13 cellular contexts compared by ENCODE assay signal in genomic region chr20:56417911-56418310, GRCh38. TPM values are rescaled to one million over a fixed set of nuclear protein-coding genes. Genes with fewer than 3 reads are reported as not detected.
DNase-seq lines count a peak whose midpoint lies in the region; ATAC-seq and TF ChIP-seq lines count a peak whose summit lies in the region.
"Had no signal": no experiment of that assay in that cellular context is flagged by ENCODE, and none has a peak within 500 bp of the region (broad histone marks: within the 10 kb centered on the region; RNA-seq: fewer than 3 reads in every experiment).

No MANE protein-coding gene starts in this region.

- no peaks in the 10 kb centered on the region for H3K36me3 ChIP-seq in fibroblast of lung (ENCODE audit: control insufficient read depth, insufficient read depth, low read length)
- H3K36me3 ChIP-seq: uterus had no signal

- H3K4me3 ChIP-seq in fibroblast of lung (replicated peaks in 1 of 4; ENCODE audit: control extremely low read depth in 1 of 4, insufficient read depth in 1 of 4, low read depth in 3 of 4, low read length in 4 of 4): no peak overlapping the region
- H3K4me3 ChIP-seq: psoas muscle, uterus had no signal

- no peak for ATAC-seq in activated CD8-positive, alpha-beta memory T cell treated with anti-CD3 and anti-CD28 coated beads, Interleukin-2, amount 10 ng/mL, durations not matched to agents 7 days and 5 days
- ATAC-seq in stimulated activated effector memory CD8-positive, alpha-beta T cell treated with anti-CD3 and anti-CD28 coated beads, Interleukin-12 subunit alpha, Interleukin-12 subunit beta, amount 100 ng/mL, for 72 hours: no peak
- no peak for ATAC-seq in GM19467 (IDR thresholded peaks at IDR 0.05; ENCODE audit: unreplicated experiment)
- ATAC-seq: psoas muscle had no signal

- peak overlapping the region; percentile 52 for H3K4me3 Mint-ChIP-seq in activated CD8-positive, alpha-beta memory T cell treated with anti-CD3 and anti-CD28 coated beads, Interleukin-2, amount 10 ng/mL, durations not matched to agents 7 days and 5 days
- peak overlapping the region; percentile 71 for H3K4me3 Mint-ChIP-seq in activated CD4-positive, alpha-beta memory T cell treated with anti-CD3 and anti-CD28 coated beads for 36 hours
- peak overlapping the region; percentile 85 for H3K4me3 Mint-ChIP-seq in stimulated activated effector memory CD8-positive, alpha-beta T cell treated with anti-CD3 and anti-CD28 coated beads, Interleukin-12 subunit alpha, Interleukin-12 subunit beta, amount 100 ng/mL, for 72 hours
- H3K4me3 Mint-ChIP-seq: brain had no signal

- H3K27ac Mint-ChIP-seq in activated CD8-positive, alpha-beta memory T cell treated with anti-CD3 and anti-CD28 coated beads, Interleukin-2, amount 10 ng/mL, durations not matched to agents 7 days and 5 days: peak overlapping the region; percentile 90
- H3K27ac Mint-ChIP-seq in activated CD4-positive, alpha-beta memory T cell treated with anti-CD3 and anti-CD28 coated beads for 36 hours: peak overlapping the region; percentile 91
- H3K27ac Mint-ChIP-seq in stimulated activated effector memory CD8-positive, alpha-beta T cell treated with anti-CD3 and anti-CD28 coated beads, Interleukin-12 subunit alpha, Interleukin-12 subunit beta, amount 100 ng/mL, for 72 hours: peak overlapping the region; percentile 94
- H3K27ac Mint-ChIP-seq: brain had no signal

- H3K4me1 ChIP-seq in fibroblast of lung (ENCODE audit: control insufficient read depth, extremely low read depth, insufficient read depth, low read length): peaks cover 31% of the 10 kb centered on the region
- H3K4me1 ChIP-seq: psoas muscle, uterus had no signal

- H3K9me3 ChIP-seq in fibroblast of lung (ENCODE audit: control insufficient read depth, insufficient read depth, low read depth, low read length): no peaks in the 10 kb centered on the region
- H3K9me3 ChIP-seq: psoas muscle, uterus had no signal

- no peaks in the 10 kb centered on the region for H3K27me3 ChIP-seq in fibroblast of lung (ENCODE audit: control insufficient read depth, insufficient read depth, low read length)
- H3K27me3 ChIP-seq: uterus had no signal

- H3K36me3 Mint-ChIP-seq in activated CD8-positive, alpha-beta memory T cell treated with anti-CD3 and anti-CD28 coated beads, Interleukin-2, amount 10 ng/mL, durations not matched to agents 7 days and 5 days: peaks cover 52% of the 10 kb centered on the region
- H3K36me3 Mint-ChIP-seq in activated CD4-positive, alpha-beta memory T cell treated with anti-CD3 and anti-CD28 coated beads for 36 hours: peaks cover 14% of the 10 kb centered on the region
- peaks cover 42% of the 10 kb centered on the region for H3K36me3 Mint-ChIP-seq in stimulated activated effector memory CD8-positive, alpha-beta T cell treated with anti-CD3 and anti-CD28 coated beads, Interleukin-12 subunit alpha, Interleukin-12 subunit beta, amount 100 ng/mL, for 72 hours

- intact Hi-C loops in activated CD4-positive, alpha-beta memory T cell treated with anti-CD3 and anti-CD28 coated beads for 36 hours (cut with micrococcal nuclease): loop anchor here (1.0 to 10.0 kb wide), 3 partner anchors 11 to 977 kb away; partner anchors contain the start of gene RBM38

- TF ChIP-seq CTCF in fibroblast of lung (conservative IDR thresholded peaks at IDR 0.05 in 1 of 2, IDR thresholded peaks at IDR 0.05 in 1 of 2; ENCODE audit: low read depth in 1 of 2, low read length in 2 of 2): no peak

- H4K20me1 ChIP-seq in fibroblast of lung (ENCODE audit: control insufficient read depth, extremely low read depth, insufficient read depth, low read length): no peaks in the 10 kb centered on the region

- no peak overlapping the region for H3K9ac ChIP-seq in fibroblast of lung (ENCODE audit: insufficient read depth, low read length)

- peaks cover 68% of the 10 kb centered on the region for H3K79me2 ChIP-seq in fibroblast of lung (ENCODE audit: control insufficient read depth, insufficient read depth, low read length)

- POLR2A ChIA-PET in activated CD4-positive, alpha-beta memory T cell treated with anti-CD3 and anti-CD28 coated beads for 36 hours (lab: Charles Lee): interaction anchor here (1.3 to 3.4 kb wide), 4 partner anchors 11 to 50 kb away, joined by 3 to 19 read pairs (median 10); partner anchors contain the start of genes AURKA, CSTF1 and RTF2

- no peak overlapping the region for H3K4me2 ChIP-seq in fibroblast of lung (ENCODE audit: extremely low read depth, insufficient read depth, low read length)

- no peak overlapping the region for H2AFZ ChIP-seq in fibroblast of lung (ENCODE audit: low read length)

- H3K27me3 Mint-ChIP-seq in activated CD8-positive, alpha-beta memory T cell treated with anti-CD3 and anti-CD28 coated beads, Interleukin-2, amount 10 ng/mL, durations not matched to agents 7 days and 5 days: no peaks in the 10 kb centered on the region
- no peaks in the 10 kb centered on the region for H3K27me3 Mint-ChIP-seq in activated CD4-positive, alpha-beta memory T cell treated with anti-CD3 and anti-CD28 coated beads for 36 hours
- H3K27me3 Mint-ChIP-seq: brain had no signal

- no peak for DNase-seq in activated CD8-positive, alpha-beta memory T cell treated with anti-CD3 and anti-CD28 coated beads, Interleukin-2, amount 10 ng/mL, durations not matched to agents 7 days and 5 days
- no peak for DNase-seq in activated CD8-positive, alpha-beta memory T cell treated with anti-CD3 and anti-CD28 coated beads for 24 hours
- DNase-seq in activated CD4-positive, alpha-beta memory T cell treated with anti-CD3 and anti-CD28 coated beads for 36 hours: no peak
- DNase-seq in fibroblast of lung (ENCODE audit: low read depth in 2 of 2) (peak in 1 of 2 donors; percentile 53), NCI-H2107 (lab: John Stamatoyannopoulos, UW) (no peak), NCI-H1417 (lab: John Stamatoyannopoulos, UW) (no peak)
- no peak for DNase-seq in stimulated activated effector memory CD8-positive, alpha-beta T cell treated with anti-CD3 and anti-CD28 coated beads, Interleukin-12 subunit alpha, Interleukin-12 subunit beta, amount 100 ng/mL, for 72 hours (ENCODE audit: low spot score in 2 of 2)
- DNase-seq: activated CD4-positive, alpha-beta T cell treated with anti-CD3 and anti-CD28 coated beads, Interleukin-2, amount 50 U/mL, for 48 hours; psoas muscle; uterus had no signal

- peak overlapping the region; percentile 58 for H3K27ac ChIP-seq in fibroblast of lung (ENCODE audit: insufficient read depth, low read length)

- H3K4me1 Mint-ChIP-seq in activated CD8-positive, alpha-beta memory T cell treated with anti-CD3 and anti-CD28 coated beads, Interleukin-2, amount 10 ng/mL, durations not matched to agents 7 days and 5 days: peaks cover 81% of the 10 kb centered on the region
- H3K4me1 Mint-ChIP-seq in activated CD4-positive, alpha-beta memory T cell treated with anti-CD3 and anti-CD28 coated beads for 36 hours (ENCODE audit: low read depth): peaks cover 88% of the 10 kb centered on the region
- H3K4me1 Mint-ChIP-seq in stimulated activated effector memory CD8-positive, alpha-beta T cell treated with anti-CD3 and anti-CD28 coated beads, Interleukin-12 subunit alpha, Interleukin-12 subunit beta, amount 100 ng/mL, for 72 hours: peaks cover 73% of the 10 kb centered on the region

- H3K9me3 Mint-ChIP-seq in activated CD8-positive, alpha-beta memory T cell treated with anti-CD3 and anti-CD28 coated beads, Interleukin-2, amount 10 ng/mL, durations not matched to agents 7 days and 5 days (ENCODE audit: low read depth): no peaks in the 10 kb centered on the region
- no peaks in the 10 kb centered on the region for H3K9me3 Mint-ChIP-seq in activated CD4-positive, alpha-beta memory T cell treated with anti-CD3 and anti-CD28 coated beads for 36 hours
- no peaks in the 10 kb centered on the region for H3K9me3 Mint-ChIP-seq in stimulated activated effector memory CD8-positive, alpha-beta T cell treated with anti-CD3 and anti-CD28 coated beads, Interleukin-12 subunit alpha, Interleukin-12 subunit beta, amount 100 ng/mL, for 72 hours
- H3K9me3 Mint-ChIP-seq: brain had no signal

- CTCF ChIA-PET in activated CD8-positive, alpha-beta memory T cell treated with anti-CD3 and anti-CD28 coated beads, Interleukin-2, amount 10 ng/mL, durations not matched to agents 7 days and 5 days (lab: Charles Lee): interaction anchor here (0.7 to 3.1 kb wide), 5 partner anchors 16 to 48 kb away, joined by 3 to 7 read pairs (median 3); partner anchors contain the start of genes AURKA and CSTF1
- CTCF ChIA-PET in activated CD4-positive, alpha-beta memory T cell treated with anti-CD3 and anti-CD28 coated beads for 36 hours (lab: Charles Lee): interaction anchor here (1.4 to 2.5 kb wide), 3 partner anchors 12 to 24 kb away, joined by 4 to 10 read pairs (median 9); no protein-coding TSS in a partner anchor

RNA-seq across cellular contexts. Expression of gene CASS4, which starts 5.9 kb away (rescaled TPM):
- 10 to 100 TPM; 10.9 to 21.8 TPM for total RNA-seq in activated CD8-positive, alpha-beta memory T cell treated with anti-CD3 and anti-CD28 coated beads, Interleukin-2, amount 10 ng/mL, durations not matched to agents 7 days and 5 days
- 1 to 10 TPM; 7.8 to 8.6 TPM for total RNA-seq in activated CD4-positive, alpha-beta memory T cell treated with anti-CD3 and anti-CD28 coated beads for 36 hours
- 14.9 and 17.7 TPM in 2 replicates for total RNA-seq in fibroblast of lung
- polyA plus RNA-seq in fibroblast of lung: 63.7 and 65.8 TPM in 2 replicates
- polyA plus RNA-seq in fibroblast of lung (2012): 39.0 and 48.2 TPM in 2 replicates
- polyA minus RNA-seq in fibroblast of lung (ENCODE audit: low replicate concordance): 84.7 and 110 TPM in 2 replicates
- total RNA-seq: SK-MEL-5 had no signal

RNA-seq across cellular contexts. Expression of gene CSTF1, which starts 25.5 kb away (rescaled TPM):
- total RNA-seq in activated CD8-positive, alpha-beta memory T cell treated with anti-CD3 and anti-CD28 coated beads, Interleukin-2, amount 10 ng/mL, durations not matched to agents 7 days and 5 days: 10 to 100 TPM; 60.0 to 82.4 TPM
- total RNA-seq in activated CD4-positive, alpha-beta memory T cell treated with anti-CD3 and anti-CD28 coated beads for 36 hours: 10 to 100 TPM; 53.9 to 56.6 TPM
- 28.8 and 31.2 TPM in 2 replicates for total RNA-seq in fibroblast of lung
- 55.2 and 68.6 TPM in 2 replicates for polyA plus RNA-seq in fibroblast of lung
- polyA plus RNA-seq in fibroblast of lung (2012): 34.5 and 46.9 TPM in 2 replicates
- polyA minus RNA-seq in fibroblast of lung (ENCODE audit: low replicate concordance): 133 and 137 TPM in 2 replicates

RNA-seq across cellular contexts. Expression of gene AURKA, which starts 25.9 kb away (rescaled TPM):
- total RNA-seq in activated CD8-positive, alpha-beta memory T cell treated with anti-CD3 and anti-CD28 coated beads, Interleukin-2, amount 10 ng/mL, durations not matched to agents 7 days and 5 days: 100 to 1,000 TPM; 107 to 123 TPM
- 100 to 1,000 TPM in 1 of 2 experiments, 10 to 100 TPM in 1; 99.7 to 101 TPM for total RNA-seq in activated CD4-positive, alpha-beta memory T cell treated with anti-CD3 and anti-CD28 coated beads for 36 hours
- total RNA-seq in fibroblast of lung: 4.9 and 27.7 TPM in 2 replicates
- polyA plus RNA-seq in fibroblast of lung: 32.7 and 89.3 TPM in 2 replicates
- polyA plus RNA-seq in fibroblast of lung (2012): 20.4 and 60.3 TPM in 2 replicates
- 5.4 and 24.1 TPM in 2 replicates for polyA minus RNA-seq in fibroblast of lung (ENCODE audit: low replicate concordance)

RNA-seq across cellular contexts. Expression of gene RTF2, which starts 50.5 kb away (rescaled TPM):
- total RNA-seq in activated CD8-positive, alpha-beta memory T cell treated with anti-CD3 and anti-CD28 coated beads, Interleukin-2, amount 10 ng/mL, durations not matched to agents 7 days and 5 days: 100 to 1,000 TPM; 112 to 127 TPM
- 10 to 100 TPM; 81.8 to 83.1 TPM for total RNA-seq in activated CD4-positive, alpha-beta memory T cell treated with anti-CD3 and anti-CD28 coated beads for 36 hours
- total RNA-seq in fibroblast of lung: 86.3 and 100 TPM in 2 replicates
- polyA plus RNA-seq in fibroblast of lung: 107 and 117 TPM in 2 replicates
- polyA plus RNA-seq in fibroblast of lung (2012): 118 and 145 TPM in 2 replicates
- 50.0 and 80.3 TPM in 2 replicates for polyA minus RNA-seq in fibroblast of lung (ENCODE audit: low replicate concordance)

RNA-seq across cellular contexts. Expression of gene FAM210B, which starts 59.1 kb away (rescaled TPM):
- total RNA-seq in activated CD8-positive, alpha-beta memory T cell treated with anti-CD3 and anti-CD28 coated beads, Interleukin-2, amount 10 ng/mL, durations not matched to agents 7 days and 5 days: 1 to 10 TPM; 2.4 to 3.5 TPM
- 1 to 10 TPM; 5.5 to 5.9 TPM for total RNA-seq in activated CD4-positive, alpha-beta memory T cell treated with anti-CD3 and anti-CD28 coated beads for 36 hours
- 71.9 and 120 TPM in 2 replicates for total RNA-seq in fibroblast of lung
- polyA plus RNA-seq in fibroblast of lung: 63.6 and 90.6 TPM in 2 replicates
- polyA plus RNA-seq in fibroblast of lung (2012): 49.4 and 60.5 TPM in 2 replicates
- polyA minus RNA-seq in fibroblast of lung (ENCODE audit: low replicate concordance): 19.7 and 20.2 TPM in 2 replicates
